8 cellular contexts compared by ENCODE assay signal in genomic region chr5:188488-189481, GRCh38. TPM values are rescaled to one million over a fixed set of nuclear protein-coding genes. Genes with fewer than 3 reads are reported as not detected.
A peak's percentile ranks its signal among the peaks of the same experiment; 100 is the strongest.
DNase-seq lines count a peak whose midpoint lies in the region; ATAC-seq and TF ChIP-seq lines count a peak whose summit lies in the region.

No MANE protein-coding gene starts in this region.

- intact Hi-C loops in lower leg skin (cut with DNase I; ENCODE audit: low total_unique reads) = no loop called here

- TF ChIP-seq CTCF in C4-2B (conservative IDR thresholded peaks at IDR 0.05) (peak; percentile 97), lower leg skin (IDR thresholded peaks at IDR 0.05) (peak in 1 of 3 donors; percentile 79)

- WGBS in lower leg skin, 2 donors = 33 to 44% methylated on average over 26 to 32 of the region's 37 CpGs

- peak overlapping the region; percentile 1; the same call in 1 of the 2 replicates for H3K27ac ChIP-seq in C4-2B

- ATAC-seq in HG03432 (IDR thresholded peaks at IDR 0.05; ENCODE audit: unreplicated experiment) = peak; percentile 72

- peak; percentile 98 for DNase-seq in GM19240 (ENCODE audit: insufficient read length, low spot score)
- DNase-seq in NCI-H524 treated with DMSO at 0.1 percent for 48 hours (lab: John Stamatoyannopoulos, UW) = peak; percentile 55
- DNase-seq in activated CD4-positive, alpha-beta T cell treated with anti-CD3 and anti-CD28 coated beads, Interleukin-2, amount 50 U/mL, for 24 hours (ENCODE audit: low read depth in 1 of 2, low spot score in 1 of 2) = peak; percentile 77 to 84
- peak; percentile 90 for DNase-seq in dermis blood vessel endothelial cell
- peak; percentile 83 to 98 for DNase-seq in lower leg skin (ENCODE audit: low spot score in 2 of 2)
- DNase-seq in stimulated activated CD4-positive, alpha-beta T cell treated with anti-CD3 and anti-CD28 coated beads, Interleukin-4, amount 100 ng/mL, for 48 hours (ENCODE audit: low read depth in 2 of 2) = peak; percentile 84 to 86

- no peak overlapping the region for H3K4me3 ChIP-seq in lower leg skin (ENCODE audit: low read depth, poor library complexity, severe bottlenecking)

- no peak for TF ChIP-seq POLR2A in lower leg skin (IDR thresholded peaks at IDR 0.05)

RNA-seq across cellular contexts. Expression of gene LRRC14B, which starts 2.5 kb away (rescaled TPM):
- total RNA-seq in dermis blood vessel endothelial cell (not detected in 2 replicates), lower leg skin (not detected)

RNA-seq across cellular contexts. Expression of gene CCDC127, which starts 29.2 kb away (rescaled TPM):
- total RNA-seq in dermis blood vessel endothelial cell (5.6 and 6.7 TPM in 2 replicates), lower leg skin (1 to 10 TPM; 3.0 to 6.2 (median 4.6) TPM)

RNA-seq across cellular contexts. Expression of gene SDHA, which starts 29.3 kb away (rescaled TPM):
- 123 and 196 TPM in 2 replicates for total RNA-seq in dermis blood vessel endothelial cell
- total RNA-seq in lower leg skin = 10 to 100 TPM; 59.9 to 70.4 (median 67.8) TPM
